Comparison of ENCODE assay signal across 1 cellular context in the genomic region with DNA sequence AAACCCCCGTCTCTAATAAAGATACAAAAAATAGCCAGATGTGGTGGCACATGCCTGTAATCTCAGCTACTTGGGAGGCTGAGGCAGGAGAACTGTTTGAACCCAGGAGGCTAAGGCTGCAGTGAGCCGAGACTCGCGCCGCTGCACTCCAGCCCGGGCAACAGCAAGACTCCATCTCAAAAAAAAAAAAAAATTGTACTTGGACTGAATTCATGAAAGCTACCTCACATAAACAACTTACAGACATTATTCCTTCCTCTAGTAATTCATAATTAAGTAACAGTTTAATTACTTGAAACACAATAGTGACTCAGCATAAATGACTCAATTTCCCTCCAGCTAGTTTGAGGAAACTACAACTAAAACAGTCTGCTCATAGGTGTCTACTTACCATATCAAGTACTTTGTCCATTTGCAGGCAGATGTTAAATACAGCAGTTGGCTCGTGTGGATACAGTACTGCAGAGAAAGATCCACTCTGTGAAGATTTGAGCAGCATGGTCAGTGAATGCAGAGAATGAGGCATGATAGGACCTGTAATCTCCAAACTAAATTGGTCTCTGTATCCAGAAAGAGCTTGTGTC.
TF ChIP-seq lines count a peak whose summit lies in the region.

No MANE protein-coding gene starts in this region.

TF ChIP-seq in GM23338, 12 proteins besides CTCF, POLR2A, EP300 and RAD21 (continued from another document):
- TF ChIP-seq, protein P1, sequence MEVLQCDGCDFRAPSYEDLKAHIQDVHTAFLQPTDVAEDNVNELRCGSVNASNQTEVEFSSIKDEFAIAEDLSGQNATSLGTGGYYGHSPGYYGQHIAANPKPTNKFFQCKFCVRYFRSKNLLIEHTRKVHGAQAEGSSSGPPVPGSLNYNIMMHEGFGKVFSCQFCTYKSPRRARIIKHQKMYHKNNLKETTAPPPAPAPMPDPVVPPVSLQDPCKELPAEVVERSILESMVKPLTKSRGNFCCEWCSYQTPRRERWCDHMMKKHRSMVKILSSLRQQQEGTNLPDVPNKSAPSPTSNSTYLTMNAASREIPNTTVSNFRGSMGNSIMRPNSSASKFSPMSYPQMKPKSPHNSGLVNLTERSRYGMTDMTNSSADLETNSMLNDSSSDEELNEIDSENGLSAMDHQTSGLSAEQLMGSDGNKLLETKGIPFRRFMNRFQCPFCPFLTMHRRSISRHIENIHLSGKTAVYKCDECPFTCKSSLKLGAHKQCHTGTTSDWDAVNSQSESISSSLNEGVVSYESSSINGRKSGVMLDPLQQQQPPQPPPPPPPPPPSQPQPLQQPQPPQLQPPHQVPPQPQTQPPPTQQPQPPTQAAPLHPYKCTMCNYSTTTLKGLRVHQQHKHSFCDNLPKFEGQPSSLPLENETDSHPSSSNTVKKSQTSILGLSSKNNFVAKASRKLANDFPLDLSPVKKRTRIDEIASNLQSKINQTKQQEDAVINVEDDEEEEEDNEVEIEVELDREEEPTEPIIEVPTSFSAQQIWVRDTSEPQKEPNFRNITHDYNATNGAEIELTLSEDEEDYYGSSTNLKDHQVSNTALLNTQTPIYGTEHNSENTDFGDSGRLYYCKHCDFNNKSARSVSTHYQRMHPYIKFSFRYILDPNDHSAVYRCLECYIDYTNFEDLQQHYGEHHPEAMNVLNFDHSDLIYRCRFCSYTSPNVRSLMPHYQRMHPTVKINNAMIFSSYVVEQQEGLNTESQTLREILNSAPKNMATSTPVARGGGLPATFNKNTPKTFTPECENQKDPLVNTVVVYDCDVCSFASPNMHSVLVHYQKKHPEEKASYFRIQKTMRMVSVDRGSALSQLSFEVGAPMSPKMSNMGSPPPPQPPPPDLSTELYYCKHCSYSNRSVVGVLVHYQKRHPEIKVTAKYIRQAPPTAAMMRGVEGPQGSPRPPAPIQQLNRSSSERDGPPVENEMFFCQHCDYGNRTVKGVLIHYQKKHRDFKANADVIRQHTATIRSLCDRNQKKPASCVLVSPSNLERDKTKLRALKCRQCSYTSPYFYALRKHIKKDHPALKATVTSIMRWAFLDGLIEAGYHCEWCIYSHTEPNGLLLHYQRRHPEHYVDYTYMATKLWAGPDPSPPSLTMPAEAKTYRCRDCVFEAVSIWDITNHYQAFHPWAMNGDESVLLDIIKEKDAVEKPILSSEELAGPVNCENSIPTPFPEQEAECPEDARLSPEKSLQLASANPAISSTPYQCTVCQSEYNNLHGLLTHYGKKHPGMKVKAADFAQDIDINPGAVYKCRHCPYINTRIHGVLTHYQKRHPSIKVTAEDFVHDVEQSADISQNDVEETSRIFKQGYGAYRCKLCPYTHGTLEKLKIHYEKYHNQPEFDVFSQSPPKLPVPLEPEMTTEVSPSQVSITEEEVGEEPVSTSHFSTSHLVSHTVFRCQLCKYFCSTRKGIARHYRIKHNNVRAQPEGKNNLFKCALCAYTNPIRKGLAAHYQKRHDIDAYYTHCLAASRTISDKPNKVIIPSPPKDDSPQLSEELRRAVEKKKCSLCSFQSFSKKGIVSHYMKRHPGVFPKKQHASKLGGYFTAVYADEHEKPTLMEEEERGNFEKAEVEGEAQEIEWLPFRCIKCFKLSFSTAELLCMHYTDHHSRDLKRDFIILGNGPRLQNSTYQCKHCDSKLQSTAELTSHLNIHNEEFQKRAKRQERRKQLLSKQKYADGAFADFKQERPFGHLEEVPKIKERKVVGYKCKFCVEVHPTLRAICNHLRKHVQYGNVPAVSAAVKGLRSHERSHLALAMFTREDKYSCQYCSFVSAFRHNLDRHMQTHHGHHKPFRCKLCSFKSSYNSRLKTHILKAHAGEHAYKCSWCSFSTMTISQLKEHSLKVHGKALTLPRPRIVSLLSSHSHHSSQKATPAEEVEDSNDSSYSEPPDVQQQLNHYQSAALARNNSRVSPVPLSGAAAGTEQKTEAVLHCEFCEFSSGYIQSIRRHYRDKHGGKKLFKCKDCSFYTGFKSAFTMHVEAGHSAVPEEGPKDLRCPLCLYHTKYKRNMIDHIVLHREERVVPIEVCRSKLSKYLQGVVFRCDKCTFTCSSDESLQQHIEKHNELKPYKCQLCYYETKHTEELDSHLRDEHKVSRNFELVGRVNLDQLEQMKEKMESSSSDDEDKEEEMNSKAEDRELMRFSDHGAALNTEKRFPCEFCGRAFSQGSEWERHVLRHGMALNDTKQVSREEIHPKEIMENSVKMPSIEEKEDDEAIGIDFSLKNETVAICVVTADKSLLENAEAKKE (CRISPR knock-in tag; IDR thresholded peaks at IDR 0.05): no peak
- TF ChIP-seq CREB1 (CRISPR knock-in tag; IDR thresholded peaks at IDR 0.05; ENCODE audit: low read depth) (no peak), EZH2phosphoT487 (IDR thresholded peaks at IDR 0.05; ENCODE audit: unreplicated experiment) (no peak), JUNB (IDR thresholded peaks at IDR 0.05; ENCODE audit: unreplicated experiment) (no peak), STAT1 (IDR thresholded peaks at IDR 0.05; ENCODE audit: unreplicated experiment) (no peak), ZNF331 (CRISPR knock-in tag; IDR thresholded peaks at IDR 0.05; ENCODE audit: low read depth) (no peak), POLR2AphosphoS5 (IDR thresholded peaks at IDR 0.05; ENCODE audit: low read depth) (no peak), EZH2 (IDR thresholded peaks at IDR 0.05; ENCODE audit: low read depth, unreplicated experiment) (no peak), ZNF114 (CRISPR knock-in tag; IDR thresholded peaks at IDR 0.05) (no peak)
TF ChIP-seq in GM23338: peak in this region for 0.
